ENCODE assay signal across 15 cellular contexts in the genomic region with DNA sequence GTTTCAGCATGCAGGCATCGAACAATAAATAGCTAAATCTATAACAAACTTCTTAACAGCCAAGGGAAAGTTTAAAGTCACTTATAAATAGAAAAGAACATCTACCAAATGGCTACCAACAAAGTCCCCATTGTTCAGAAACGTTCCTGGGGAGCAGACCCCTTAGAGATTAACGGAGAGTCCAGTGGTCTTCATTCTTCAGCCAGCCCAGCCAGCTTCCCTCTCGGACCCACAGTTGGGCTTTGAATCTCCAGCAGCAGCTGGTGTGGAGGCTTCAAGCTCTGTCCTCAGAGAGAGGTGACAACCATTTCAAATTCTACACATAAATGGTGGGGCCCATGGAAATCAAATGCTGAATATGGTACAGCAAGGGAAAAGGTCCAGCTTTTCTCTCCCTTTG.
"Had no signal": no experiment of that assay in that cellular context is flagged by ENCODE, and none has a peak within 500 bp of the region (broad histone marks: within the 10 kb centered on the region; RNA-seq: fewer than 3 reads in every experiment).

No MANE protein-coding gene starts in this region.

- H3K4me3 Mint-ChIP-seq: activated CD4-positive, alpha-beta memory T cell treated with anti-CD3 and anti-CD28 coated beads for 36 hours; activated naive CD8-positive, alpha-beta T cell; activated T-cell treated with anti-CD3 and anti-CD28 coated beads, Interleukin-2, amount 50 U/mL, for 4 hours had no signal

- DNase-seq: activated CD4-positive, alpha-beta memory T cell treated with anti-CD3 and anti-CD28 coated beads for 36 hours; activated CD4-positive, alpha-beta T cell treated with anti-CD3 and anti-CD28 coated beads for 1 hour; activated effector memory CD4-positive, alpha-beta T cell treated with anti-CD3 and anti-CD28 coated beads, Interleukin-2, amount 50 U/mL, for 16 hours; activated T-cell treated with anti-CD3 and anti-CD28 coated beads, Interleukin-2, amount 50 U/mL, for 4 hours; amygdala; gastrocnemius medialis; kidney; occipital lobe; psoas muscle; stimulated activated CD4-positive, alpha-beta T cell treated with anti-CD3 and anti-CD28 coated beads, Interleukin-15, amount 100 ng/mL, for 24 hours; SW 1271; tibial artery had no signal

- H3K36me3 ChIP-seq: tibial artery had no signal

- H3K27me3 ChIP-seq: gastrocnemius medialis, SJSA1, tibial artery had no signal

- H3K27ac Mint-ChIP-seq: activated CD4-positive, alpha-beta memory T cell treated with anti-CD3 and anti-CD28 coated beads for 36 hours; activated naive CD8-positive, alpha-beta T cell had no signal

- H3K27ac ChIP-seq: gastrocnemius medialis, psoas muscle, tibial artery had no signal

- H3K9me3 Mint-ChIP-seq: activated CD4-positive, alpha-beta memory T cell treated with anti-CD3 and anti-CD28 coated beads for 36 hours; activated T-cell treated with anti-CD3 and anti-CD28 coated beads, Interleukin-2, amount 50 U/mL, for 4 hours had no signal

- FAIRE-seq: colon, kidney had no signal

- ATAC-seq: activated T-cell treated with anti-CD3 and anti-CD28 coated beads, Interleukin-2, amount 50 U/mL, for 4 hours; gastrocnemius medialis; psoas muscle had no signal

- H3K9me3 ChIP-seq: gastrocnemius medialis, psoas muscle, SJSA1, tibial artery had no signal

- H3K4me3 ChIP-seq: gastrocnemius medialis, psoas muscle, SJSA1, tibial artery had no signal

- H3K36me3 Mint-ChIP-seq: activated CD4-positive, alpha-beta memory T cell treated with anti-CD3 and anti-CD28 coated beads for 36 hours; activated naive CD8-positive, alpha-beta T cell had no signal
